11 cellular contexts compared by ENCODE assay signal in genomic region chr19:4393947-4394590, GRCh38. TPM values are rescaled to one million over a fixed set of nuclear protein-coding genes. Genes with fewer than 3 reads are reported as not detected.
DNase-seq lines count a peak whose midpoint lies in the region; ATAC-seq, FAIRE-seq and TF ChIP-seq lines count a peak whose summit lies in the region.
"Had no signal": no experiment of that assay in that cellular context is flagged by ENCODE, and none has a peak within 500 bp of the region (broad histone marks: within the 10 kb centered on the region; RNA-seq: fewer than 3 reads in every experiment).

No MANE protein-coding gene starts in this region.

- H4K91ac ChIP-seq in H1 (replicated peaks; ENCODE audit: insufficient read length, low read length): no peak overlapping the region

- H3K36me3 Mint-ChIP-seq in CD4-positive, CD25-positive, alpha-beta regulatory T cell: peaks cover 16% of the 10 kb centered on the region

- H3K4ac ChIP-seq in H1 (replicated peaks; ENCODE audit: insufficient read length, low read depth, low read length): no peak overlapping the region

- H4K8ac ChIP-seq in H1 (ENCODE audit: extremely low read depth, insufficient read depth, low read length): no peak overlapping the region; the same call in 1 of the 2 replicates

- TF ChIP-seq CTCF in H1 (IDR thresholded peaks at IDR 0.05; ENCODE audit: control extremely low read depth in 1 of 3, insufficient read depth in 1 of 3, low read depth in 1 of 3, low read length in 3 of 3) (no peak), colonic mucosa (IDR thresholded peaks at IDR 0.05) (no peak)

- H3K4me3 Mint-ChIP-seq in CD4-positive, CD25-positive, alpha-beta regulatory T cell: peak overlapping the region in 3 of 4 donors; percentile 11 to 33 (median 29)

- no peak overlapping the region for H2AK5ac ChIP-seq in H1 (ENCODE audit: low read depth, low read length)

- no peak overlapping the region for H3K14ac ChIP-seq in H1 (ENCODE audit: insufficient read length)

- CTCF ChIA-PET in H1 (lab: Charles Lee; ENCODE audit: partially characterized antibody): interaction anchor here (0.6 to 5.6 kb wide), 10 partner anchors 14 to 1121 kb away, joined by 3 to 35 read pairs (median 4); no protein-coding TSS in a partner anchor

- H3K4me2 ChIP-seq in H1 (ENCODE audit: insufficient read depth in 1 of 2, low read depth in 2 of 2, low read length in 2 of 2): no peak overlapping the region

- DNase-seq in CD4-positive, CD25-positive, alpha-beta regulatory T cell: no peak
- no peak for DNase-seq in H1 (ENCODE audit: low read depth in 1 of 2, low spot score in 2 of 2)
- no peak for DNase-seq in GM19239 (ENCODE audit: insufficient read length, low spot score)
- DNase-seq in colonic mucosa: no peak
- DNase-seq: cortex of kidney, DMS79 had no signal

- FAIRE-seq in H1 (lab: Jason Lieb, UNC) (no peak), GM19239 (lab: Jason Lieb, UNC) (no peak)

- no peaks in the 10 kb centered on the region; the same call in 1 of the 2 replicates for H3K23me2 ChIP-seq in H1 (ENCODE audit: low read depth, low read length)

- no peak overlapping the region for H3K18ac ChIP-seq in H1 (ENCODE audit: extremely low read depth, low read length)

- H2BK15ac ChIP-seq in H1 (ENCODE audit: low read length): no peak overlapping the region

- no peaks in the 10 kb centered on the region for H3K27me3 ChIP-seq in CD4-positive, CD25-positive, alpha-beta regulatory T cell (ENCODE audit: control insufficient read depth, insufficient read depth, low read length)
- H3K27me3 ChIP-seq in HUES64 (ENCODE audit: insufficient read depth, low read length) (no peaks in the 10 kb centered on the region), H1 (replicated peaks in 1 of 4; ENCODE audit: control insufficient read depth in 3 of 4, extremely low read depth in 1 of 4, insufficient read depth in 3 of 4, low read length in 3 of 4) (no peaks in the 10 kb centered on the region), neuron (ENCODE audit: insufficient read depth, low read length) (no peaks in the 10 kb centered on the region), colonic mucosa (no peaks in the 10 kb centered on the region)

- peaks cover 23 to 49% of the 10 kb centered on the region in 2 experiments for H4K20me1 ChIP-seq in H1 (replicated peaks in 1 of 2; ENCODE audit: control insufficient read depth in 1 of 2, insufficient read depth in 2 of 2, low read length in 2 of 2)

- H2AFZ ChIP-seq in H1 (ENCODE audit: low read length): no peak overlapping the region
- H2AFZ ChIP-seq in neuron (ENCODE audit: low read depth, low read length): no peak overlapping the region

- no peaks in the 10 kb centered on the region for H3K9me3 ChIP-seq in CD4-positive, CD25-positive, alpha-beta regulatory T cell (ENCODE audit: control insufficient read depth in 2 of 2, low read length in 2 of 2)
- no peaks in the 10 kb centered on the region for H3K9me3 ChIP-seq in HUES64 (ENCODE audit: insufficient read depth, low read depth, low read length)
- H3K9me3 ChIP-seq in H1 (ENCODE audit: insufficient read depth in 2 of 2, low read depth in 1 of 2, low read length in 1 of 2): no peaks in the 10 kb centered on the region
- H3K9me3 ChIP-seq in neuron (ENCODE audit: low read length): no peaks in the 10 kb centered on the region
- H3K9me3 ChIP-seq in colonic mucosa: no peaks in the 10 kb centered on the region

- H3K79me1 ChIP-seq in H1 (ENCODE audit: low read depth, low read length): peaks cover 32% of the 10 kb centered on the region

- no peak overlapping the region for H3K23ac ChIP-seq in H1 (ENCODE audit: insufficient read length)

- no peak overlapping the region for H4K5ac ChIP-seq in H1 (ENCODE audit: insufficient read length, low read depth, low read length)

- no peak overlapping the region for H2BK20ac ChIP-seq in H1 (ENCODE audit: low read length)

- TF ChIP-seq EP300 in H1 (IDR thresholded peaks at IDR 0.05; ENCODE audit: borderline replicate concordance in 1 of 2, low read depth in 2 of 2, low read length in 2 of 2): no peak

- peaks cover 47% of the 10 kb centered on the region for H3K4me1 ChIP-seq in CD4-positive, CD25-positive, alpha-beta regulatory T cell (ENCODE audit: control insufficient read depth, insufficient read depth, low read length, poor library complexity, severe bottlenecking)
- peaks cover 34% of the 10 kb centered on the region for H3K4me1 ChIP-seq in HUES64 (ENCODE audit: insufficient read depth, low read length)
- peaks cover 10 to 34% (median 24%) of the 10 kb centered on the region in 4 experiments for H3K4me1 ChIP-seq in H1 (replicated peaks in 1 of 4; ENCODE audit: control insufficient read depth in 3 of 4, insufficient read depth in 4 of 4, low read length in 3 of 4)
- H3K4me1 ChIP-seq in neuron (ENCODE audit: insufficient read depth, low read length): peaks cover 55% of the 10 kb centered on the region
- peaks cover 11% of the 10 kb centered on the region for H3K4me1 ChIP-seq in colonic mucosa

- H3K9me3 Mint-ChIP-seq in CD4-positive, CD25-positive, alpha-beta regulatory T cell: no peaks in the 10 kb centered on the region

- peaks cover 0 to 88% of the 10 kb centered on the region in 2 experiments; a peak in 2 of 4 replicates for H3K79me2 ChIP-seq in H1 (ENCODE audit: control insufficient read depth in 1 of 2, insufficient read depth in 2 of 2, low read length in 2 of 2)

- peaks cover 0 to 83% (median 48%) of the 10 kb centered on the region in 4 donors for H3K4me1 Mint-ChIP-seq in CD4-positive, CD25-positive, alpha-beta regulatory T cell

- no peak for TF ChIP-seq POLR2A in H1 (IDR thresholded peaks at IDR 0.05; ENCODE audit: control extremely low read depth in 1 of 2, low read depth in 2 of 2, low read length in 2 of 2)

- peaks cover 29% of the 10 kb centered on the region for H3K36me3 ChIP-seq in CD4-positive, CD25-positive, alpha-beta regulatory T cell (ENCODE audit: control insufficient read depth, insufficient read depth, low read length)
- H3K36me3 ChIP-seq in HUES64 (ENCODE audit: insufficient read depth, low read length): peaks cover 22% of the 10 kb centered on the region
- no peaks in the 10 kb centered on the region for H3K36me3 ChIP-seq in H1 (ENCODE audit: control insufficient read depth in 2 of 4, insufficient read depth in 4 of 4, low read length in 3 of 4)
- H3K36me3 ChIP-seq in neuron (ENCODE audit: insufficient read depth, low read length): peaks cover 12% of the 10 kb centered on the region
- H3K36me3 ChIP-seq in colonic mucosa: no peaks in the 10 kb centered on the region

- no peak for TF ChIP-seq RAD21 in H1 (IDR thresholded peaks at IDR 0.05 in 1 of 2, conservative IDR thresholded peaks at IDR 0.05 in 1 of 2; ENCODE audit: low read depth in 2 of 2, low read length in 2 of 2)

- H2BK5ac ChIP-seq in H1 (ENCODE audit: low read depth, low read length): peak overlapping the region; percentile 26

- H2BK120ac ChIP-seq in H1 (replicated peaks; ENCODE audit: low read depth, low read length): no peak overlapping the region

- no peak for ATAC-seq in CD4-positive, CD25-positive, alpha-beta regulatory T cell (ENCODE audit: low read depth in 2 of 2)
- no peak for ATAC-seq in HG02870 (IDR thresholded peaks at IDR 0.05; ENCODE audit: unreplicated experiment)
- ATAC-seq in HG03108 (IDR thresholded peaks at IDR 0.05; ENCODE audit: unreplicated experiment): no peak

- peak overlapping the region in 2 of 3 donors; percentile 44 to 83 for H3K27ac Mint-ChIP-seq in CD4-positive, CD25-positive, alpha-beta regulatory T cell

- POLR2A ChIA-PET in H1 (lab: Charles Lee; ENCODE audit: partially characterized antibody): interaction anchor here (1.0 to 5.2 kb wide), 8 partner anchors 8 to 285 kb away, joined by 3 to 57 read pairs (median 4); partner anchors contain the start of gene CHAF1A

- no peak overlapping the region for H3K4me3 ChIP-seq in CD4-positive, CD25-positive, alpha-beta regulatory T cell (ENCODE audit: low read depth, low read length)
- H3K4me3 ChIP-seq in HUES64 (ENCODE audit: low read length): no peak overlapping the region
- H3K4me3 ChIP-seq in H1 (ENCODE audit: extremely low read depth in 1 of 4, insufficient read depth in 2 of 4, low read depth in 3 of 4, low read length in 4 of 4): no peak overlapping the region
- peak overlapping the region; percentile 19 for H3K4me3 ChIP-seq in neuron (ENCODE audit: low read length)
- no peak overlapping the region for H3K4me3 ChIP-seq in colonic mucosa
- H3K4me3 ChIP-seq: SK-N-MC had no signal

- no peak overlapping the region for H3K56ac ChIP-seq in H1 (replicated peaks; ENCODE audit: insufficient read length, low read depth, low read length)

- no peak overlapping the region for H2BK12ac ChIP-seq in H1 (ENCODE audit: low read depth, low read length)

- H3K27me3 Mint-ChIP-seq in CD4-positive, CD25-positive, alpha-beta regulatory T cell: no peaks in the 10 kb centered on the region

- H3K27ac ChIP-seq in CD4-positive, CD25-positive, alpha-beta regulatory T cell (ENCODE audit: insufficient read depth, low read length, poor library complexity, severe bottlenecking): no peak overlapping the region
- H3K27ac ChIP-seq in HUES64 (ENCODE audit: low read depth, low read length) (no peak overlapping the region; the same call in 1 of the 2 replicates), H1 (ENCODE audit: low read depth, low read length) (no peak overlapping the region), colonic mucosa (no peak overlapping the region)
- H3K27ac ChIP-seq: SK-N-MC had no signal

- H3K9ac ChIP-seq in HUES64 (ENCODE audit: low read depth, low read length) (peak overlapping the region; percentile 6; the same call in 1 of the 2 replicates), H1 (replicated peaks in 1 of 4; ENCODE audit: extremely low read depth in 1 of 4, low read depth in 3 of 4, low read length in 3 of 4) (no peak overlapping the region), colonic mucosa (ENCODE audit: low read depth in 2 of 2, low read length in 2 of 2) (peak overlapping the region in 1 of 2 donors; percentile 9)

- 68% methylated on average over 8 of the region's 8 CpGs for WGBS in HUES64
- 75% methylated on average over 8 of the region's 8 CpGs; no CpG with 5 or more reads in 1 of the 2 experiments for WGBS in H1 (ENCODE audit: extremely low coverage in 1 of 2, insufficient coverage in 1 of 2, insufficient read length in 1 of 2, insufficient replicate concordance in 2 of 2, low coverage in 1 of 2, low lambda C conversion rate in 2 of 2, missing lambda C conversion rate in 1 of 2), 2 experiments

- intact Hi-C loops in colonic mucosa (cut with DNase I): no loop called here

RNA-seq across cellular contexts. Expression of gene SH3GL1, which starts 6.3 kb away (rescaled TPM):
- 54.0 TPM for total RNA-seq in CD4-positive, CD25-positive, alpha-beta regulatory T cell
- 10 to 100 TPM; 13.4 to 23.0 (median 17.6) TPM for polyA plus RNA-seq in CD4-positive, CD25-positive, alpha-beta regulatory T cell
- 79.1 TPM for polyA plus RNA-seq in HUES64 (2013, experiment 1 of 2)
- polyA plus RNA-seq in HUES64 (2013, experiment 2 of 2): 76.6 TPM
- total RNA-seq in H1 (2021; fragmentation: NEBNext Ultra II Directional; extraction: Animal tissue kit (Norgen Biotek cat#: 25700)): 102 TPM in 2 replicates
- polyA plus RNA-seq in H1 (2011; rRNA removed): 81.5 and 120 TPM in 2 replicates
- 72.0 TPM for polyA plus RNA-seq in H1 (2011; cell fraction: cytosol; rRNA removed)
- 90.4 TPM for polyA plus RNA-seq in H1 (2011; cell fraction: nucleus; rRNA removed)
- 57.4 to 81.4 TPM (median 79.5 TPM) in 4 replicates for polyA plus RNA-seq in H1 (2012, experiment 1 of 2)
- polyA plus RNA-seq in H1 (2012, experiment 2 of 2): 84.4 TPM
- polyA plus RNA-seq in H1 (2013, experiment 1 of 2): 86.5 TPM
- 87.7 TPM for polyA plus RNA-seq in H1 (2013, experiment 2 of 2)
- polyA minus RNA-seq in H1 (2011; rRNA and poly(A)+ RNA removed): 18.0 and 18.8 TPM in 2 replicates
- polyA minus RNA-seq in H1 (2011; cell fraction: cytosol; rRNA and poly(A)+ RNA removed): 40.1 TPM
- 27.2 TPM for polyA minus RNA-seq in H1 (2011; cell fraction: nucleus; rRNA and poly(A)+ RNA removed)
- 10 to 100 TPM; 54.0 to 66.6 TPM for total RNA-seq in colonic mucosa

RNA-seq across cellular contexts. Expression of gene CHAF1A, which starts 8.4 kb away (rescaled TPM):
- 28.9 TPM for total RNA-seq in CD4-positive, CD25-positive, alpha-beta regulatory T cell
- polyA plus RNA-seq in CD4-positive, CD25-positive, alpha-beta regulatory T cell: 1 to 10 TPM; 2.6 to 5.5 (median 3.6) TPM
- polyA plus RNA-seq in HUES64 (2013, experiment 1 of 2): 70.0 TPM
- 65.6 TPM for polyA plus RNA-seq in HUES64 (2013, experiment 2 of 2)
- 146 and 147 TPM in 2 replicates for total RNA-seq in H1 (2021; fragmentation: NEBNext Ultra II Directional; extraction: Animal tissue kit (Norgen Biotek cat#: 25700))
- polyA plus RNA-seq in H1 (2011; rRNA removed): 122 and 190 TPM in 2 replicates
- 126 TPM for polyA plus RNA-seq in H1 (2011; cell fraction: cytosol; rRNA removed)
- polyA plus RNA-seq in H1 (2011; cell fraction: nucleus; rRNA removed): 306 TPM
- 88.0 to 134 TPM (median 124 TPM) in 4 replicates for polyA plus RNA-seq in H1 (2012, experiment 1 of 2)
- polyA plus RNA-seq in H1 (2012, experiment 2 of 2): 49.9 TPM
- 98.3 TPM for polyA plus RNA-seq in H1 (2013, experiment 1 of 2)
- 96.0 TPM for polyA plus RNA-seq in H1 (2013, experiment 2 of 2)
- polyA minus RNA-seq in H1 (2011; rRNA and poly(A)+ RNA removed): 58.2 and 63.1 TPM in 2 replicates
- polyA minus RNA-seq in H1 (2011; cell fraction: cytosol; rRNA and poly(A)+ RNA removed): 94.8 TPM
- 110 TPM for polyA minus RNA-seq in H1 (2011; cell fraction: nucleus; rRNA and poly(A)+ RNA removed)
- 10 to 100 TPM; 15.6 to 53.2 TPM for total RNA-seq in colonic mucosa

RNA-seq across cellular contexts. Expression of gene MPND, which starts 50.7 kb away (rescaled TPM):
- 12.2 TPM for total RNA-seq in CD4-positive, CD25-positive, alpha-beta regulatory T cell
- polyA plus RNA-seq in CD4-positive, CD25-positive, alpha-beta regulatory T cell: 1 to 10 TPM; 4.9 to 7.2 (median 5.7) TPM
- polyA plus RNA-seq in HUES64 (2013, experiment 1 of 2): 22.9 TPM
- polyA plus RNA-seq in HUES64 (2013, experiment 2 of 2): 19.0 TPM
- total RNA-seq in H1 (2021; fragmentation: NEBNext Ultra II Directional; extraction: Animal tissue kit (Norgen Biotek cat#: 25700)): 24.2 and 27.7 TPM in 2 replicates
- 22.9 and 31.6 TPM in 2 replicates for polyA plus RNA-seq in H1 (2011; rRNA removed)
- polyA plus RNA-seq in H1 (2011; cell fraction: cytosol; rRNA removed): 25.7 TPM
- 32.1 TPM for polyA plus RNA-seq in H1 (2011; cell fraction: nucleus; rRNA removed)
- 15.1 to 38.3 TPM (median 35.6 TPM) in 4 replicates for polyA plus RNA-seq in H1 (2012, experiment 1 of 2)
- polyA plus RNA-seq in H1 (2012, experiment 2 of 2): 21.6 TPM
- polyA plus RNA-seq in H1 (2013, experiment 1 of 2): 15.0 TPM
- polyA plus RNA-seq in H1 (2013, experiment 2 of 2): 12.4 TPM
- polyA minus RNA-seq in H1 (2011; rRNA and poly(A)+ RNA removed): 10.8 and 12.6 TPM in 2 replicates
- 13.0 TPM for polyA minus RNA-seq in H1 (2011; cell fraction: cytosol; rRNA and poly(A)+ RNA removed)
- polyA minus RNA-seq in H1 (2011; cell fraction: nucleus; rRNA and poly(A)+ RNA removed): 15.3 TPM
- total RNA-seq in colonic mucosa: 10 to 100 TPM; 38.0 to 63.2 TPM

RNA-seq across cellular contexts. Expression of gene STAP2, which starts 55.4 kb away (rescaled TPM):
- total RNA-seq in CD4-positive, CD25-positive, alpha-beta regulatory T cell: 2.2 TPM
- 1 to 10 TPM; 1.6 to 3.0 (median 2.4) TPM for polyA plus RNA-seq in CD4-positive, CD25-positive, alpha-beta regulatory T cell
- polyA plus RNA-seq in HUES64 (2013, experiment 1 of 2): 9.6 TPM
- polyA plus RNA-seq in HUES64 (2013, experiment 2 of 2): 10.1 TPM
- total RNA-seq in H1 (2021; fragmentation: NEBNext Ultra II Directional; extraction: Animal tissue kit (Norgen Biotek cat#: 25700)): 15.3 and 18.1 TPM in 2 replicates
- polyA plus RNA-seq in H1 (2011; rRNA removed): 33.6 and 37.3 TPM in 2 replicates
- 39.4 TPM for polyA plus RNA-seq in H1 (2011; cell fraction: cytosol; rRNA removed)
- polyA plus RNA-seq in H1 (2011; cell fraction: nucleus; rRNA removed): 33.5 TPM
- 21.5 to 32.2 TPM (median 25.1 TPM) in 4 replicates for polyA plus RNA-seq in H1 (2012, experiment 1 of 2)
- 30.2 TPM for polyA plus RNA-seq in H1 (2012, experiment 2 of 2)
- polyA plus RNA-seq in H1 (2013, experiment 1 of 2): 18.5 TPM
- 19.0 TPM for polyA plus RNA-seq in H1 (2013, experiment 2 of 2)
- 11.4 and 11.9 TPM in 2 replicates for polyA minus RNA-seq in H1 (2011; rRNA and poly(A)+ RNA removed)
- 12.0 TPM for polyA minus RNA-seq in H1 (2011; cell fraction: cytosol; rRNA and poly(A)+ RNA removed)
- polyA minus RNA-seq in H1 (2011; cell fraction: nucleus; rRNA and poly(A)+ RNA removed): 8.0 TPM
- total RNA-seq in colonic mucosa: 100 to 1,000 TPM; 197 to 218 TPM
